Comparison of ENCODE assay signal across 20 cellular contexts in genomic region chr9:111352545-111352944, GRCh38. TPM values are rescaled to one million over a fixed set of nuclear protein-coding genes. Genes with fewer than 3 reads are reported as not detected.
A peak's percentile ranks its signal among the peaks of the same experiment; 100 is the strongest.
DNase-seq lines count a peak whose midpoint lies in the region; ATAC-seq and TF ChIP-seq lines count a peak whose summit lies in the region.
"Had no signal": no experiment of that assay in that cellular context is flagged by ENCODE, and none has a peak within 500 bp of the region (broad histone marks: within the 10 kb centered on the region; RNA-seq: fewer than 3 reads in every experiment).

No MANE protein-coding gene starts in this region.

- intact Hi-C loops in right lobe of liver (cut with DNase I): no loop called here
- intact Hi-C loops in Caco-2 (cut with micrococcal nuclease; ENCODE audit: unreplicated experiment): no loop called here

- H3K36me3 ChIP-seq in hepatocyte (replicated peaks; ENCODE audit: insufficient read depth, low read depth) (no peaks in the 10 kb centered on the region), right lobe of liver (no peaks in the 10 kb centered on the region), Caco-2 (ENCODE audit: control insufficient read depth, insufficient read depth, low read length) (no peaks in the 10 kb centered on the region)
- H3K36me3 ChIP-seq: BE2C, HAP-1 had no signal

- no peaks in the 10 kb centered on the region for H3K79me2 ChIP-seq in hepatocyte

- CTCF ChIA-PET in Caco-2 (lab: Charles Lee): no interaction called here

- no peaks in the 10 kb centered on the region for H4K20me1 ChIP-seq in hepatocyte (ENCODE audit: insufficient read depth, poor library complexity, severe bottlenecking)

- H3K27me3 ChIP-seq in hepatocyte: no peaks in the 10 kb centered on the region
- no peaks in the 10 kb centered on the region for H3K27me3 ChIP-seq in right lobe of liver
- no peaks in the 10 kb centered on the region for H3K27me3 ChIP-seq in Caco-2 (replicated peaks; ENCODE audit: control insufficient read depth, insufficient read depth, low read length)
- H3K27me3 ChIP-seq: BE2C had no signal

- H3K4me3 ChIP-seq in LNCaP clone FGC (ENCODE audit: low read depth, low read length) (no peak overlapping the region), hepatocyte (no peak overlapping the region), right lobe of liver (no peak overlapping the region), Caco-2 (ENCODE audit: low read depth, low read length) (no peak overlapping the region)
- H3K4me3 ChIP-seq: GM23248, HAP-1 had no signal

- POLR2A ChIA-PET in Caco-2 (lab: Charles Lee): no interaction called here

- H3K4me3 Mint-ChIP-seq in Caco-2 (ENCODE audit: unreplicated experiment) (no peak overlapping the region), type B pancreatic cell (no peak overlapping the region)
- H3K4me3 Mint-ChIP-seq: CD4-positive, CD25-positive, alpha-beta regulatory T cell; CD8-positive, alpha-beta memory T cell had no signal

- H3K4me1 ChIP-seq in hepatocyte (ENCODE audit: insufficient read depth) (peaks cover 10% of the 10 kb centered on the region), right lobe of liver (peaks cover 0 to 24% (median 4%) of the 10 kb centered on the region in 4 donors), Caco-2 (peaks cover 29% of the 10 kb centered on the region)
- H3K4me1 ChIP-seq: BE2C, HAP-1 had no signal

- WGBS in hepatocyte (ENCODE audit: low lambda C conversion rate, missing lambda C conversion rate): 41% methylated on average over 2 of the region's 2 CpGs
- 4% methylated on average over 2 of the region's 2 CpGs for WGBS in right lobe of liver (ENCODE audit: insufficient coverage, low coverage, low lambda C conversion rate, missing lambda C conversion rate)

- ATAC-seq in right lobe of liver: peak; percentile 67 to 79 (median 69)
- no peak for ATAC-seq in HG03095 (IDR thresholded peaks at IDR 0.05; ENCODE audit: unreplicated experiment)
- no peak for ATAC-seq in HG03108 (IDR thresholded peaks at IDR 0.05; ENCODE audit: unreplicated experiment)

- no peaks in the 10 kb centered on the region for H3K27me3 Mint-ChIP-seq in Caco-2 (ENCODE audit: insufficient read depth, unreplicated experiment)
- no peaks in the 10 kb centered on the region for H3K27me3 Mint-ChIP-seq in type B pancreatic cell
- H3K27me3 Mint-ChIP-seq: CD4-positive, CD25-positive, alpha-beta regulatory T cell; CD8-positive, alpha-beta memory T cell had no signal

- no peaks in the 10 kb centered on the region for H3K9me2 ChIP-seq in hepatocyte (replicated peaks; ENCODE audit: insufficient read depth)

- TF ChIP-seq CTCF in LNCaP clone FGC (IDR thresholded peaks at IDR 0.05; ENCODE audit: control insufficient read depth, extremely low read depth, insufficient read depth): no peak
- no peak for TF ChIP-seq CTCF in hepatocyte (IDR thresholded peaks at IDR 0.05; ENCODE audit: poor library complexity)
- TF ChIP-seq CTCF in right lobe of liver (IDR thresholded peaks at IDR 0.05): no peak
- TF ChIP-seq CTCF in Caco-2 (IDR thresholded peaks at IDR 0.05; ENCODE audit: insufficient read depth in 1 of 2, low read depth in 1 of 2, low read length in 1 of 2, severe bottlenecking in 1 of 2, unreplicated experiment in 1 of 2): no peak
- TF ChIP-seq CTCF in type B pancreatic cell (conservative IDR thresholded peaks at IDR 0.05): no peak

- H3K27ac Mint-ChIP-seq in Caco-2 (ENCODE audit: unreplicated experiment) (no peak overlapping the region), type B pancreatic cell (no peak overlapping the region)
- H3K27ac Mint-ChIP-seq: CD4-positive, CD25-positive, alpha-beta regulatory T cell; CD8-positive, alpha-beta memory T cell had no signal

- peak overlapping the region; percentile 12 for H3K4me2 ChIP-seq in hepatocyte

- TF ChIP-seq POLR2A in right lobe of liver (IDR thresholded peaks at IDR 0.05): no peak

- H3K27ac ChIP-seq in hepatocyte (no peak overlapping the region), right lobe of liver (no peak overlapping the region)
- H3K27ac ChIP-seq: GM23248, HL-60 had no signal

- H3K9me3 ChIP-seq in hepatocyte (ENCODE audit: low read depth): no peaks in the 10 kb centered on the region
- no peaks in the 10 kb centered on the region for H3K9me3 ChIP-seq in right lobe of liver
- H3K9me3 ChIP-seq in Caco-2: no peaks in the 10 kb centered on the region
- H3K9me3 ChIP-seq: BE2C, HAP-1 had no signal

- no peak overlapping the region for H2AFZ ChIP-seq in hepatocyte
- H2AFZ ChIP-seq: GM23248 had no signal

- BruUV-seq in Caco-2 (replicated peaks; lab: Mats Ljungman, UMichigan): no TSS peak

- DNase-seq in LNCaP clone FGC (ENCODE audit: low read depth) (peak; percentile 26), hepatocyte (ENCODE audit: low spot score) (no peak), right lobe of liver (no peak), Caco-2 (no peak), type B pancreatic cell (ENCODE audit: extremely low spot score, unreplicated experiment) (no peak)
- DNase-seq: ACHN; BE2C; C1 segment of cervical spinal cord; CD4-positive, CD25-positive, alpha-beta regulatory T cell; CD8-positive, alpha-beta memory T cell; COR-L47; GDM1; GM23248; KG1 had no signal

- H3K9me3 Mint-ChIP-seq in Caco-2 (ENCODE audit: unreplicated experiment) (no peaks in the 10 kb centered on the region), type B pancreatic cell (no peaks in the 10 kb centered on the region)

- H3K36me3 Mint-ChIP-seq in Caco-2 (ENCODE audit: insufficient read depth, unreplicated experiment) (no peaks in the 10 kb centered on the region), type B pancreatic cell (no peaks in the 10 kb centered on the region)
- H3K36me3 Mint-ChIP-seq: CD4-positive, CD25-positive, alpha-beta regulatory T cell; CD8-positive, alpha-beta memory T cell had no signal

- peaks cover 30% of the 10 kb centered on the region for H3K4me1 Mint-ChIP-seq in Caco-2 (ENCODE audit: low read depth, unreplicated experiment)
- H3K4me1 Mint-ChIP-seq in type B pancreatic cell (ENCODE audit: unreplicated experiment): no peaks in the 10 kb centered on the region
- H3K4me1 Mint-ChIP-seq: CD8-positive, alpha-beta memory T cell had no signal

RNA-seq across cellular contexts. Expression of gene OR2K2, which starts 22.5 kb away (rescaled TPM):
- not detected in 2 replicates for total RNA-seq in hepatocyte
- polyA plus RNA-seq in hepatocyte: not detected in 2 replicates
- not detected for total RNA-seq in right lobe of liver
- not detected in 2 replicates for total RNA-seq in Caco-2 (2022)
- not detected in 2 replicates for total RNA-seq in type B pancreatic cell (ENCODE audit: low replicate concordance)
- total RNA-seq: CD4-positive, CD25-positive, alpha-beta regulatory T cell; CD8-positive, alpha-beta memory T cell; GM23248; H4; HT1080 had no signal
- polyA plus RNA-seq: CD4-positive, CD25-positive, alpha-beta regulatory T cell; CD8-positive, alpha-beta memory T cell; GM23248 had no signal

Comparison
In these comparisons a context has a peak if more than half of its experiments do, and no peak if none do; other contexts are left out.
1. ATAC-seq: peak in right lobe of liver (4 of 4); none in HG03095 (single experiment) and HG03108 (single experiment).